Comparison of ENCODE assay signal across 20 cellular contexts in the genomic region with DNA sequence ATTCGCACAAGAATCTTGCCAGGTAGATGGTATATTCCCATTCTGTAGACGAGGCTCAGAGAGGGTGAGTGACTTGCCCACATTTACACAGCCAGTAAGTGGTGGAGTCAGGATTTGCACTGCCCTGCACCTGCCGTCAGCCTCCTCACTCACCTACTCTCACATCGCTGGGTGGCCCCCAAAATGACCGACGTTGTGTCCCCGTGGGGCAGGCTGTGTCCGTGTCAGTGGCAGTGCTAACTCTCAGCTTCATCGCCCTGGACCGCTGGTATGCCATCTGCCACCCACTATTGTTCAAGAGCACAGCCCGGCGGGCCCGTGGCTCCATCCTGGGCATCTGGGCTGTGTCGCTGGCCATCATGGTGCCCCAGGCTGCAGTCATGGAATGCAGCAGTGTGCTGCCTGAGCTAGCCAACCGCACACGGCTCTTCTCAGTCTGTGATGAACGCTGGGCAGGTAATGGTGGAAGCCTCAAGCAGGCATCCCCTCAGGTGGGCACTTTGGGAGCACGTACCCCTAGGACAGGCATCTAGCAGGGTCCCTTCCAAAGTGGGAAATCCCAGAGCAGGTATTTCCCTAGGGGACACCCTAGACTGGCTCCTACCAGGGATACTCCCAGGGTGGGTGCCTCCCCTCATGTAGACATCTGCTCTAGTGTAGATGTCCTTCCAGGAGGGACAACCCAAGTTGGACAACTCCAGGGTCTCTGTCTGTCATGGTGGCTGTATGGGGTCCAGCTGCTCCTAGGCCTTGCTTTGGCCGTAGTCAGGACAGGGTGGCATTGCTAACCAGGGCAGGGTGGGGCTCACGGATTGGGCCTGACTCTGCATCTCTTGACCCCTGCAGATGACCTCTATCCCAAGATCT. TPM values are rescaled to one million over a fixed set of nuclear protein-coding genes. Genes with fewer than 3 reads are reported as not detected.
"Had no signal": no experiment of that assay in that cellular context is flagged by ENCODE, and none has a peak within 500 bp of the region (broad histone marks: within the 10 kb centered on the region; RNA-seq: fewer than 3 reads in every experiment).

No MANE protein-coding gene starts in this region.

- H3K9me3 ChIP-seq: heart left ventricle, psoas muscle, suprapubic skin, thyroid gland had no signal

- H3K27me3 ChIP-seq: thyroid gland had no signal

- H3K36me3 ChIP-seq: heart left ventricle, suprapubic skin, thyroid gland had no signal

- H3K36me3 Mint-ChIP-seq: naive B cell had no signal

- DNase-seq: cortex of kidney; effector CD8-positive, alpha-beta T cell; heart left ventricle; left colon; left ventricle myocardium superior; mesenchymal stem cell; naive B cell; psoas muscle; retina; small intestine; stimulated activated CD4-positive, alpha-beta T cell treated with anti-CD3 and anti-CD28 coated beads, Interleukin-12 subunit alpha, Interleukin-12 subunit beta, amount 100 ng/mL, for 4 hours; stimulated activated naive CD8-positive, alpha-beta T cell treated with anti-CD3 and anti-CD28 coated beads, Interleukin-15, Interleukin-2, amounts not matched to agents 100 U/mL and 50 U/mL, for 24 hours; thyroid gland had no signal

- H3K9me3 Mint-ChIP-seq: naive B cell, nephron had no signal

- H2AFZ ChIP-seq: parathyroid adenoma had no signal

- H3K4me3 ChIP-seq: dorsolateral prefrontal cortex, heart left ventricle, lung, psoas muscle, suprapubic skin, thyroid gland had no signal

- H3K9ac ChIP-seq: parathyroid adenoma had no signal

- H3K4me3 Mint-ChIP-seq: naive B cell, nephron had no signal

- ATAC-seq: heart left ventricle; left colon; left ventricle myocardium superior; psoas muscle; stimulated activated naive CD8-positive, alpha-beta T cell treated with anti-CD3 and anti-CD28 coated beads, Interleukin-15, Interleukin-2, amounts not matched to agents 100 U/mL and 50 U/mL, for 24 hours had no signal

- H3K27ac ChIP-seq: dorsolateral prefrontal cortex, parathyroid adenoma, psoas muscle, suprapubic skin, thyroid gland had no signal

- H3K4me1 ChIP-seq: parathyroid adenoma had no signal

- H3K27ac Mint-ChIP-seq: nephron had no signal

RNA-seq across cellular contexts. Expression of gene HCRTR1, which starts 3.4 kb away (rescaled TPM):
- total RNA-seq: fibroblast of lung, kidney epithelial cell, suprapubic skin had no signal
- polyA plus RNA-seq: fibroblast of lung had no signal
